8 cellular contexts compared by ENCODE assay signal in genomic region chr2:108447947-108448677, GRCh38. TPM values are rescaled to one million over a fixed set of nuclear protein-coding genes. Genes with fewer than 3 reads are reported as not detected.
DNase-seq lines count a peak whose midpoint lies in the region; ATAC-seq and TF ChIP-seq lines count a peak whose summit lies in the region.

No MANE protein-coding gene starts in this region.

- peak overlapping the region; percentile 97 for H3K27ac Mint-ChIP-seq in T-helper 2 cell treated with Interferon-gamma antibody and Interleukin-4, amounts not matched to agents 5 μg/mL and 100 μg/mL, for 36 hours

- TF ChIP-seq CTCF in OCI-LY3 (IDR thresholded peaks at IDR 0.05; ENCODE audit: low read depth, low read length) (no peak), epithelial cell of proximal tubule (conservative IDR thresholded peaks at IDR 0.05; ENCODE audit: low read depth, low read length) (no peak), ovary (IDR thresholded peaks at IDR 0.05) (no peak)

- peaks cover 10% of the 10 kb centered on the region for H3K9me3 Mint-ChIP-seq in T-helper 2 cell treated with Interferon-gamma antibody and Interleukin-4, amounts not matched to agents 5 μg/mL and 100 μg/mL, for 36 hours

- H3K4me3 ChIP-seq in OCI-LY3 (ENCODE audit: low read length): peak overlapping the region; percentile 94
- H3K4me3 ChIP-seq in epithelial cell of proximal tubule (ENCODE audit: low read depth, low read length): peak overlapping the region; percentile 93
- H3K4me3 ChIP-seq in ovary: peak overlapping the region; percentile 78

- peak overlapping the region; percentile 87 for H3K9ac ChIP-seq in OCI-LY3 (ENCODE audit: low read length)

- ATAC-seq in HG03342 (IDR thresholded peaks at IDR 0.05; ENCODE audit: unreplicated experiment): no peak

- 29 to 41% (median 40%) methylated on average over 23 of the region's 23 CpGs for WGBS in ovary, 3 donors

- peak overlapping the region; percentile 97 for H3K4me3 Mint-ChIP-seq in T-helper 2 cell treated with Interferon-gamma antibody and Interleukin-4, amounts not matched to agents 5 μg/mL and 100 μg/mL, for 36 hours

- no peak for TF ChIP-seq EP300 in ovary (IDR thresholded peaks at IDR 0.05)

- no peaks in the 10 kb centered on the region for H3K27me3 ChIP-seq in OCI-LY3 (ENCODE audit: low read depth, low read length)
- no peaks in the 10 kb centered on the region for H3K27me3 ChIP-seq in ovary

- no peaks in the 10 kb centered on the region for H3K9me3 ChIP-seq in OCI-LY3 (ENCODE audit: insufficient read depth, low read length)
- H3K9me3 ChIP-seq in ovary: no peaks in the 10 kb centered on the region

- peak overlapping the region; percentile 88 for H3K4me2 ChIP-seq in OCI-LY3 (ENCODE audit: low read length)

- H3K4me1 ChIP-seq in OCI-LY3 (ENCODE audit: low read length) (peaks cover 22% of the 10 kb centered on the region), ovary (ENCODE audit: insufficient read depth) (no peaks in the 10 kb centered on the region)

- peaks cover 15% of the 10 kb centered on the region for H3K79me2 ChIP-seq in OCI-LY3 (ENCODE audit: low read length)

- peaks cover 3% of the 10 kb centered on the region for H3K36me3 ChIP-seq in OCI-LY3 (replicated peaks; ENCODE audit: low read depth, low read length)
- no peaks in the 10 kb centered on the region for H3K36me3 ChIP-seq in ovary

- H3K4me1 Mint-ChIP-seq in T-helper 2 cell treated with Interferon-gamma antibody and Interleukin-4, amounts not matched to agents 5 μg/mL and 100 μg/mL, for 36 hours (ENCODE audit: low read depth): peaks cover 28% of the 10 kb centered on the region

- no peaks in the 10 kb centered on the region for H3K27me3 Mint-ChIP-seq in T-helper 2 cell treated with Interferon-gamma antibody and Interleukin-4, amounts not matched to agents 5 μg/mL and 100 μg/mL, for 36 hours (ENCODE audit: low read depth)

- intact Hi-C loops in ovary (cut with DNase I): no loop called here

- H3K27ac ChIP-seq in OCI-LY3 (ENCODE audit: low read length) (no peak overlapping the region), ovary (peak overlapping the region in 1 of 2 donors; percentile 73)

- H2AFZ ChIP-seq in OCI-LY3 (ENCODE audit: low read depth, low read length): peak overlapping the region; percentile 81; the same call in 1 of the 2 replicates

- peaks cover 24% of the 10 kb centered on the region for H3K36me3 Mint-ChIP-seq in T-helper 2 cell treated with Interferon-gamma antibody and Interleukin-4, amounts not matched to agents 5 μg/mL and 100 μg/mL, for 36 hours (ENCODE audit: low read depth)

- no peaks in the 10 kb centered on the region for H4K20me1 ChIP-seq in OCI-LY3 (ENCODE audit: insufficient read depth, low read length)

- TF ChIP-seq POLR2A in ovary (IDR thresholded peaks at IDR 0.05): no peak

- no peak for DNase-seq in T-helper 2 cell treated with Interferon-gamma antibody and Interleukin-4, amounts not matched to agents 5 μg/mL and 100 μg/mL, for 36 hours (ENCODE audit: low spot score)
- DNase-seq in T-helper 2 cell (no peak), epithelial cell of proximal tubule (ENCODE audit: low read depth) (no peak), ovary (no peak), HK-2 (ENCODE audit: unreplicated experiment) (no peak), OCI-M1 (lab: John Stamatoyannopoulos, UW) (no peak)

RNA-seq across cellular contexts. Expression of gene GCC2, which starts 0.9 kb away (rescaled TPM):
- 11.4 and 25.8 TPM in 2 replicates for total RNA-seq in epithelial cell of proximal tubule
- total RNA-seq in ovary: 10 to 100 TPM; 34.2 to 53.0 (median 44.5) TPM
- polyA plus RNA-seq in ovary: 10 to 100 TPM; 14.9 to 30.0 TPM
